8 cellular contexts compared by ENCODE assay signal in the genomic region with DNA sequence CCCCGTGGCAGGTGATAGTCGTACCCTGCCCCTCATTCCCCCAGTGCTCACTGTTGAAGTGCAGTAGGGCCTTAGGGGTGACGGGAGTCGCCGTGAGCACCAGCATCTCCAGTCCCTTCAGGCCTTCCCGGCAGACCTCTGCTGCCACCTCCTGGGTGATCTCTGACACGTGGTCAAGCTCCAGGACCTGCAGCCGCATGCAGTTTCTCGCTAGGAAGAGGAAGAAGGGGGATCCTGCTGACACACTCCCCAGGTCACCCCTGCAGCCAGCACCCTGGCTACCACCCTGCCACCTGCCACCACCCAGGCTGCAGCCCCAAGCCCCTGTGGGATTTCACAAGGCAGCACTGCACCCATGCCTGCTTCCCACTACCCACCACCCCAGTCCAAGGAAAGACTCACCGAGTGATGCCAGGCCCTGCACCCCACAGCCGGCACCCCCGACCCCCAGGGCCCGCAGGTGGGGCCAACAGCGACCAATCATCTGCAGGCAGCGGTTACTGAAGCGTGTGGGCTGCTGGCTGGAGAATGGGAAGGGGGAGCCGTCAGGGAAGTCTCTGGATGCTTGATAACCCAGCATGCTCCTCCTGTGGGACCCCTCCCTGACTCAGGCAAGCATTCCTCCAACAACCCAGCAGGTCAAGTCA. TPM values are rescaled to one million over a fixed set of nuclear protein-coding genes. Genes with fewer than 3 reads are reported as not detected.
DNase-seq lines count a peak whose midpoint lies in the region; ATAC-seq and TF ChIP-seq lines count a peak whose summit lies in the region.

No MANE protein-coding gene starts in this region.

- no peaks in the 10 kb centered on the region for H3K9me3 ChIP-seq in DOHH2 (ENCODE audit: control insufficient read depth, insufficient read depth, low read length)
- no peaks in the 10 kb centered on the region for H3K9me3 ChIP-seq in right lobe of liver

- intact Hi-C loops in right lobe of liver (cut with DNase I): no loop called here

- H3K36me3 ChIP-seq in DOHH2 (ENCODE audit: control insufficient read depth, low read length) (peaks cover 81% of the 10 kb centered on the region), right lobe of liver (no peaks in the 10 kb centered on the region)

- H3K4me1 ChIP-seq in DOHH2 (ENCODE audit: control insufficient read depth, low read length) (peaks cover 14% of the 10 kb centered on the region), right lobe of liver (no peaks in the 10 kb centered on the region)

- TF ChIP-seq CTCF in DOHH2 (IDR thresholded peaks at IDR 0.05; ENCODE audit: low read depth, low read length, poor library complexity, severe bottlenecking) (peak; percentile 49), cardiac fibroblast (IDR thresholded peaks at IDR 0.05; ENCODE audit: low read depth, low read length) (peak; percentile 72), right lobe of liver (IDR thresholded peaks at IDR 0.05) (peak; percentile 39 to 57 (median 50))

- TF ChIP-seq POLR2A in right lobe of liver (IDR thresholded peaks at IDR 0.05): no peak

- no peaks in the 10 kb centered on the region for H4K20me1 ChIP-seq in DOHH2 (ENCODE audit: control insufficient read depth, insufficient read depth, low read depth, low read length)

- H3K27ac ChIP-seq in DOHH2 (ENCODE audit: low read depth, low read length): no peak overlapping the region
- no peak overlapping the region for H3K27ac ChIP-seq in right lobe of liver

- H3F3A ChIP-seq in DOHH2 (ENCODE audit: control insufficient read depth, insufficient read depth): no peaks in the 10 kb centered on the region; the same call in 1 of the 2 replicates

- peak; percentile 52 for DNase-seq in M059J (ENCODE audit: low read depth)
- DNase-seq in cardiac fibroblast (ENCODE audit: low read depth in 2 of 2): peak; percentile 70 to 73
- peak in 2 of 3 donors; percentile 63 to 64 for DNase-seq in right lobe of liver
- no peak for DNase-seq in GM19240 (ENCODE audit: insufficient read length, low spot score)

- no peak overlapping the region for H3K4me3 ChIP-seq in DOHH2 (ENCODE audit: low read length)
- H3K4me3 ChIP-seq in cardiac fibroblast (replicated peaks in 1 of 2; ENCODE audit: low read depth in 2 of 2, low read length in 2 of 2): no peak overlapping the region
- no peak overlapping the region for H3K4me3 ChIP-seq in right lobe of liver

- peak; percentile 77 to 90 (median 82) for ATAC-seq in right lobe of liver
- no peak for ATAC-seq in GM21723 (IDR thresholded peaks at IDR 0.05; ENCODE audit: unreplicated experiment)
- ATAC-seq in HG03442 (IDR thresholded peaks at IDR 0.05; ENCODE audit: unreplicated experiment): no peak
- no peak for ATAC-seq in HG03280 (IDR thresholded peaks at IDR 0.05; ENCODE audit: unreplicated experiment)

- WGBS in right lobe of liver (ENCODE audit: insufficient coverage, low coverage, low lambda C conversion rate, missing lambda C conversion rate): 18% methylated on average over 2 of the region's 17 CpGs

- no peaks in the 10 kb centered on the region for H3K79me2 ChIP-seq in DOHH2 (ENCODE audit: control insufficient read depth, low read length)

- no peaks in the 10 kb centered on the region for H3K27me3 ChIP-seq in DOHH2 (ENCODE audit: control insufficient read depth, low read length)
- H3K27me3 ChIP-seq in right lobe of liver: no peaks in the 10 kb centered on the region

- no peak overlapping the region for H3K4me2 ChIP-seq in DOHH2 (ENCODE audit: low read length)

- no peaks in the 10 kb centered on the region for H3K9me2 ChIP-seq in DOHH2 (replicated peaks; ENCODE audit: control insufficient read depth, low read length)

RNA-seq across cellular contexts. Expression of gene FBXO41, which starts 23.8 kb away (rescaled TPM):
- 1.1 and 2.2 TPM in 2 replicates for total RNA-seq in M059J (2014; rRNA removed; shearing (Covaris generic))
- under 1 TPM; 0.13 to 0.65 (median 0.38) TPM for total RNA-seq in right lobe of liver

RNA-seq across cellular contexts. Expression of gene CCT7, which starts 26.4 kb away (rescaled TPM):
- 246 and 380 TPM in 2 replicates for total RNA-seq in M059J (2014; rRNA removed; shearing (Covaris generic))
- 100 to 1,000 TPM in 3 of 6 experiments, 10 to 100 TPM in 3; 83.5 to 131 (median 99.4) TPM for total RNA-seq in right lobe of liver

RNA-seq across cellular contexts. Expression of gene PRADC1, which starts 27.4 kb away (rescaled TPM):
- total RNA-seq in M059J (2014; rRNA removed; shearing (Covaris generic)): 32.3 and 35.3 TPM in 2 replicates
- 10 to 100 TPM; 17.8 to 26.1 (median 22.5) TPM for total RNA-seq in right lobe of liver

RNA-seq across cellular contexts. Expression of gene EGR4, which starts 32.9 kb away (rescaled TPM):
- not detected in 2 replicates for total RNA-seq in M059J (2014; rRNA removed; shearing (Covaris generic))
- total RNA-seq in right lobe of liver: not detected

RNA-seq across cellular contexts. Expression of gene SMYD5, which starts 46.4 kb away (rescaled TPM):
- 12.8 and 20.5 TPM in 2 replicates for total RNA-seq in M059J (2014; rRNA removed; shearing (Covaris generic))
- total RNA-seq in right lobe of liver: 10 to 100 TPM in 3 of 6 experiments, 1 to 10 TPM in 3; 5.3 to 12.2 (median 9.4) TPM

Comparison
In these comparisons a context has a peak if more than half of its experiments do, and no peak if none do; other contexts are left out.
1. ATAC-seq: peak in right lobe of liver (4 of 4); none in GM21723 (single experiment), HG03442 (single experiment) and HG03280 (single experiment).
2. Peak in every context shown above with its lines, with median percentiles within 50 percentile points of each other: CTCF ChIP-seq.